8 cellular contexts compared by ENCODE assay signal in the genomic region with DNA sequence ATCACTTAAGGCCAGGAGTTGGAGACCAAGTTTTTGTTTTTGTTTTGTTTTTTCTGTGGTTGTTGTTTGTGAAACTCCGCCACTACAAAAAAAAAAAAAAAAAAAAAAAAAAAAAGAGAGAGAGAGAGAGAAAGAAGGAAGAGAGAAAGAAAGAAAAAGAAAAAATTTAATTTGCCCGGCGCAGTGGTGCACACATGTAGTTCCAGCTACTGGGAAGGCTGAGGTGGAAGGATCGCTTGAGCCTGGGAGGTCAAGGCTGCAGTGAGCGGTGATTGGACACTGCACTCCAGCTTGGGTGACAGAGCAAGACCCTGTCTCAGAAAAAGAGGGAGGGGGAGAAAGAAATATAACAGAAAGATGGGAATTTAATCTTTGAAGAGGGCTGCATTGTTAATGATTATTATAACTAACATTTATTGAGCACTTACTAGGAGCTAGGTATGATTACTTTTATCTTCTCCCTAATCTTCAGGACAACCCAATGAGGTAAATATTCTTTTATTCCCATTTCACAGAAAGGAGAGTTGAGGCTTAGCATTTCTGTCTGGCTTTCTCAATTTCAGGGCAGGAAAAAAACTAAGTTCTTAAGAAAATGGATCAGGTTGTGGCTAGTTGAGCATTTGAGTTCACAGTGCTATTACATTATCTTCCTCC. TPM values are rescaled to one million over a fixed set of nuclear protein-coding genes. Genes with fewer than 3 reads are reported as not detected.
DNase-seq lines count a peak whose midpoint lies in the region; ATAC-seq and TF ChIP-seq lines count a peak whose summit lies in the region.

No MANE protein-coding gene starts in this region.

- CTCF ChIA-PET in PC-3 (lab: Charles Lee), result interaction anchor here (0.6 to 1.9 kb wide), 2 partner anchors 11 to 128 kb away, joined by 3 to 9 read pairs; a partner anchor contains a TSS

- peak overlapping the region; percentile 96; the same call in 1 of the 2 replicates for H2AFZ ChIP-seq in PC-3 (ENCODE audit: low read length)

- POLR2A ChIA-PET in PC-3 (lab: Charles Lee; ENCODE audit: unreplicated experiment), result interaction anchor here (0.6 kb wide), 3 partner anchors 12 to 408 kb away, joined by 3 to 5 read pairs (median 5); no protein-coding TSS in a partner anchor

- H3F3A ChIP-seq in DOHH2 (ENCODE audit: control insufficient read depth, insufficient read depth) (peaks cover 20% of the 10 kb centered on the region), PC-3 (ENCODE audit: low read length, unreplicated experiment) (no peaks in the 10 kb centered on the region)

- H3K9me2 ChIP-seq in DOHH2 (replicated peaks; ENCODE audit: control insufficient read depth, low read length) (no peaks in the 10 kb centered on the region), PC-3 (replicated peaks; ENCODE audit: low read length) (no peaks in the 10 kb centered on the region)

- no peak for ATAC-seq in PC-3
- no peak for ATAC-seq in HG03342 (IDR thresholded peaks at IDR 0.05; ENCODE audit: unreplicated experiment)
- ATAC-seq in GM18498 (IDR thresholded peaks at IDR 0.05; ENCODE audit: unreplicated experiment), result no peak

- intact Hi-C loops in PC-3 (cut with micrococcal nuclease), result no loop called here

- H3K27me3 ChIP-seq in DOHH2 (ENCODE audit: control insufficient read depth, low read length) (no peaks in the 10 kb centered on the region), PC-3 (ENCODE audit: low read length) (no peaks in the 10 kb centered on the region)

- H3K9me3 ChIP-seq in DOHH2 (ENCODE audit: control insufficient read depth, insufficient read depth, low read length), result no peaks in the 10 kb centered on the region
- no peaks in the 10 kb centered on the region for H3K9me3 ChIP-seq in PC-3 (ENCODE audit: low read length)

- H3K4me3 ChIP-seq in DOHH2 (ENCODE audit: low read length) (peak overlapping the region; percentile 95), PC-3 (ENCODE audit: low read length) (peak overlapping the region; percentile 78), epithelial cell of proximal tubule (ENCODE audit: low read depth, low read length) (peak overlapping the region; percentile 73), retinal pigment epithelial cell (ENCODE audit: low read length) (peak overlapping the region; percentile 83)

- no TSS peak for BruUV-seq in PC-3 (replicated peaks; lab: Mats Ljungman, UMichigan)

- H3K27ac ChIP-seq in DOHH2 (ENCODE audit: low read depth, low read length) (no peak overlapping the region), PC-3 (ENCODE audit: low read length) (no peak overlapping the region)

- H3K36me3 ChIP-seq in DOHH2 (ENCODE audit: control insufficient read depth, low read length) (peaks cover 47% of the 10 kb centered on the region), PC-3 (ENCODE audit: low read depth, low read length) (peaks cover 14% of the 10 kb centered on the region; the same call in 1 of the 2 replicates)

- no peaks in the 10 kb centered on the region for H4K20me1 ChIP-seq in DOHH2 (ENCODE audit: control insufficient read depth, insufficient read depth, low read depth, low read length)
- H4K20me1 ChIP-seq in PC-3 (ENCODE audit: low read length), result no peaks in the 10 kb centered on the region

- H3K4me1 ChIP-seq in DOHH2 (ENCODE audit: control insufficient read depth, low read length) (peaks cover 40% of the 10 kb centered on the region), PC-3 (ENCODE audit: insufficient read depth, low read length) (peaks cover 15% of the 10 kb centered on the region)

- TF ChIP-seq CTCF in DOHH2 (IDR thresholded peaks at IDR 0.05; ENCODE audit: low read depth, low read length, poor library complexity, severe bottlenecking) (no peak), PC-3 (conservative IDR thresholded peaks at IDR 0.05; ENCODE audit: low read depth, low read length) (no peak), epithelial cell of proximal tubule (conservative IDR thresholded peaks at IDR 0.05; ENCODE audit: low read depth, low read length) (no peak), retinal pigment epithelial cell (conservative IDR thresholded peaks at IDR 0.05; ENCODE audit: low read depth, low read length) (no peak)

- peak overlapping the region; percentile 84 for H3K9ac ChIP-seq in PC-3 (ENCODE audit: low read length)

- H3K79me2 ChIP-seq in DOHH2 (ENCODE audit: control insufficient read depth, low read length), result peaks cover 33% of the 10 kb centered on the region
- H3K79me2 ChIP-seq in PC-3 (ENCODE audit: low read length), result peaks cover 11% of the 10 kb centered on the region

- H3K4me2 ChIP-seq in DOHH2 (ENCODE audit: low read length), result peak overlapping the region; percentile 96
- peak overlapping the region; percentile 83 for H3K4me2 ChIP-seq in PC-3 (ENCODE audit: low read length)

- DNase-seq in PC-3 (no peak), epithelial cell of proximal tubule (ENCODE audit: low read depth) (no peak), retinal pigment epithelial cell (ENCODE audit: low read depth) (no peak), superior temporal gyrus (ENCODE audit: extremely low spot score) (no peak), NCI-H187 treated with DMSO at 0.1 percent for 48 hours (lab: John Stamatoyannopoulos, UW) (no peak)

RNA-seq across cellular contexts. Expression of a gene that starts 1.0 kb away (rescaled TPM):
- total RNA-seq in PC-3 (2014; rRNA removed), result 45.1 and 45.3 TPM in 2 replicates
- total RNA-seq in epithelial cell of proximal tubule, result 10.7 and 19.3 TPM in 2 replicates

RNA-seq across cellular contexts. Expression of a gene that starts 11.3 kb away (rescaled TPM):
- total RNA-seq in PC-3 (2014; rRNA removed), result 5.0 and 5.1 TPM in 2 replicates
- 3.0 and 4.1 TPM in 2 replicates for total RNA-seq in epithelial cell of proximal tubule
